ENCODE assay signal across 22 cellular contexts in the genomic region with DNA sequence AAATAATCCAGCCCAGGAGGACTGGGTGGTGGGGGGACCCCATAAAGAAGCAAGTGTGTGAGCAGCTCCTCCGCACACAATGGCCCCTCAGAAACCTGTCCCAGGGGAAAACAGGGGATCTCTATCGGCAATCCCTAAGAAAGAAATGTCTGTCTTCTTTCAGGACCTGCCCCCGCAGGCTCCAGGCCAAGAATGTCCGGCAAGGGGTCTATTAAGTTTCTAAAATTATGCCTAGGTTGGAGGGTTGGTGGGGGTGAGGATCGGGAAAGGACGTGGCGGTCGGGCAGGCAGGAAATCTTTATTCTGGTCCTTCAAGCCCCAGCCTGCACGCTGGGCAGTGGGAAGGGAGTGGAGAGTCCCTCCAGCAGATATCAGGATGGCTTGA. TPM values are rescaled to one million over a fixed set of nuclear protein-coding genes. Genes with fewer than 3 reads are reported as not detected.
DNase-seq lines count a peak whose midpoint lies in the region; ATAC-seq and TF ChIP-seq lines count a peak whose summit lies in the region.
"Had no signal": no experiment of that assay in that cellular context is flagged by ENCODE, and none has a peak within 500 bp of the region (broad histone marks: within the 10 kb centered on the region; RNA-seq: fewer than 3 reads in every experiment).

No MANE protein-coding gene starts in this region.

- no peaks in the 10 kb centered on the region for H3K79me2 ChIP-seq in neural progenitor cell (ENCODE audit: low read depth)

- H3K4me2 ChIP-seq in neural progenitor cell, result peak overlapping the region; percentile 19
- H3K4me2 ChIP-seq: smooth muscle cell had no signal

- no peaks in the 10 kb centered on the region for H4K20me1 ChIP-seq in neural progenitor cell (ENCODE audit: low read depth)

- no peaks in the 10 kb centered on the region for H3K27me3 Mint-ChIP-seq in activated naive CD4-positive, alpha-beta T cell treated with anti-CD3 and anti-CD28 coated beads, Interleukin-2, amount 50 U/mL, for 24 hours
- H3K27me3 Mint-ChIP-seq in glutamatergic neuron (ENCODE audit: unreplicated experiment) (peaks cover 10% of the 10 kb centered on the region), neural progenitor cell (ENCODE audit: insufficient read depth, low read depth) (peaks cover 24% of the 10 kb centered on the region)
- peaks cover 9% of the 10 kb centered on the region for H3K27me3 Mint-ChIP-seq in activated CD4-positive, alpha-beta T cell treated with anti-CD3 and anti-CD28 coated beads, Interleukin-2, amount 10 ng/mL, durations not matched to agents 24 days and 14 days
- H3K27me3 Mint-ChIP-seq: activated T-helper 17 cell treated with anti-CD3 and anti-CD28 coated beads, Interleukin-2, amount 50 U/mL, for 72 hours; natural killer cell treated with Interleukin-12 subunit alpha and Interleukin-12 subunit beta and Interleukin-15 and Interleukin-18, amount 100 ng/mL, for 72 hours had no signal

- H3K9me3 Mint-ChIP-seq in activated naive CD4-positive, alpha-beta T cell treated with anti-CD3 and anti-CD28 coated beads, Interleukin-2, amount 50 U/mL, for 24 hours, result no peaks in the 10 kb centered on the region
- H3K9me3 Mint-ChIP-seq in glutamatergic neuron (ENCODE audit: unreplicated experiment), result peaks cover 9% of the 10 kb centered on the region
- H3K9me3 Mint-ChIP-seq in neural progenitor cell, result no peaks in the 10 kb centered on the region
- H3K9me3 Mint-ChIP-seq in activated CD4-positive, alpha-beta T cell treated with anti-CD3 and anti-CD28 coated beads, Interleukin-2, amount 10 ng/mL, durations not matched to agents 24 days and 14 days, result no peaks in the 10 kb centered on the region
- H3K9me3 Mint-ChIP-seq: activated T-helper 17 cell treated with anti-CD3 and anti-CD28 coated beads, Interleukin-2, amount 50 U/mL, for 72 hours; natural killer cell treated with Interleukin-12 subunit alpha and Interleukin-12 subunit beta and Interleukin-15 and Interleukin-18, amount 100 ng/mL, for 72 hours; T-helper 1 cell treated with Interleukin-12 subunit alpha and Interleukin-12 subunit beta and Interleukin-4 antibody, amounts not matched to agents 30 μg/mL and 1 μg/mL, for 36 hours had no signal

- H3K4me1 ChIP-seq in neural progenitor cell, result peaks cover 18% of the 10 kb centered on the region
- H3K4me1 ChIP-seq: BE2C had no signal

- ATAC-seq in GM21737 (IDR thresholded peaks at IDR 0.05; ENCODE audit: unreplicated experiment), result no peak
- ATAC-seq: activated CD8-positive, alpha-beta memory T cell treated with anti-CD3 and anti-CD28 coated beads, Interleukin-2, amount 10 ng/mL, durations not matched to agents 7 days and 5 days; activated T-helper 17 cell treated with anti-CD3 and anti-CD28 coated beads, Interleukin-2, amount 50 U/mL, for 72 hours; natural killer cell treated with Interleukin-12 subunit alpha and Interleukin-12 subunit beta and Interleukin-15 and Interleukin-18, amount 100 ng/mL, for 72 hours; Panc1 had no signal

- peaks cover 6% of the 10 kb centered on the region for H3F3A ChIP-seq in neural progenitor cell (ENCODE audit: low read depth)

- H3K27me3 ChIP-seq in neural progenitor cell, result no peaks in the 10 kb centered on the region
- H3K27me3 ChIP-seq: BE2C, SJSA1 had no signal

- H3K9ac ChIP-seq in neural progenitor cell, result no peak overlapping the region

- no peaks in the 10 kb centered on the region for H3K36me3 ChIP-seq in neural progenitor cell
- H3K36me3 ChIP-seq: BE2C, SJSA1 had no signal

- no peak overlapping the region for H3K4me3 ChIP-seq in neural progenitor cell
- H3K4me3 ChIP-seq: coronary artery, SJSA1, smooth muscle cell had no signal

- no peak for DNase-seq in activated naive CD4-positive, alpha-beta T cell treated with Interleukin-2 at 50 U/mL for 16 hours
- no peak for DNase-seq in glutamatergic neuron
- no peak for DNase-seq in neural progenitor cell (ENCODE audit: low spot score)
- no peak for DNase-seq in dermis blood vessel endothelial cell
- no peak for DNase-seq in ureter (ENCODE audit: low spot score)
- no peak for DNase-seq in activated CD4-positive, alpha-beta T cell treated with anti-CD3 and anti-CD28 coated beads, Interleukin-2, amount 10 ng/mL, durations not matched to agents 24 days and 14 days
- DNase-seq: activated CD8-positive, alpha-beta memory T cell treated with anti-CD3 and anti-CD28 coated beads, Interleukin-2, amount 10 ng/mL, durations not matched to agents 7 days and 5 days; BE2C; IMR-90; NCI-H1417; NCI-H510A; stimulated activated CD4-positive, alpha-beta T cell treated with anti-CD3 and anti-CD28 coated beads, Interleukin-2, amount 100 ng/mL, for 48 hours; stimulated activated naive CD4-positive, alpha-beta T cell treated with Interleukin-2 at 50 U/mL for 16 hours had no signal

- peak overlapping the region; percentile 60 for H2AFZ ChIP-seq in neural progenitor cell (replicated peaks)

- H3K27ac Mint-ChIP-seq in activated naive CD4-positive, alpha-beta T cell treated with anti-CD3 and anti-CD28 coated beads, Interleukin-2, amount 50 U/mL, for 24 hours, result peak overlapping the region; percentile 59
- peak overlapping the region; percentile 81 for H3K27ac Mint-ChIP-seq in glutamatergic neuron (ENCODE audit: unreplicated experiment)
- H3K27ac Mint-ChIP-seq in neural progenitor cell, result peak overlapping the region; percentile 90
- no peak overlapping the region for H3K27ac Mint-ChIP-seq in activated CD4-positive, alpha-beta T cell treated with anti-CD3 and anti-CD28 coated beads, Interleukin-2, amount 10 ng/mL, durations not matched to agents 24 days and 14 days
- H3K27ac Mint-ChIP-seq: activated CD8-positive, alpha-beta memory T cell treated with anti-CD3 and anti-CD28 coated beads, Interleukin-2, amount 10 ng/mL, durations not matched to agents 7 days and 5 days; activated T-helper 17 cell treated with anti-CD3 and anti-CD28 coated beads, Interleukin-2, amount 50 U/mL, for 72 hours; natural killer cell treated with Interleukin-12 subunit alpha and Interleukin-12 subunit beta and Interleukin-15 and Interleukin-18, amount 100 ng/mL, for 72 hours; T-helper 1 cell treated with Interleukin-12 subunit alpha and Interleukin-12 subunit beta and Interleukin-4 antibody, amounts not matched to agents 30 μg/mL and 1 μg/mL, for 36 hours had no signal

- H3K4me3 Mint-ChIP-seq in activated naive CD4-positive, alpha-beta T cell treated with anti-CD3 and anti-CD28 coated beads, Interleukin-2, amount 50 U/mL, for 24 hours, result no peak overlapping the region
- H3K4me3 Mint-ChIP-seq in glutamatergic neuron (ENCODE audit: unreplicated experiment) (no peak overlapping the region), neural progenitor cell (no peak overlapping the region)
- no peak overlapping the region for H3K4me3 Mint-ChIP-seq in activated CD4-positive, alpha-beta T cell treated with anti-CD3 and anti-CD28 coated beads, Interleukin-2, amount 10 ng/mL, durations not matched to agents 24 days and 14 days
- H3K4me3 Mint-ChIP-seq: activated CD8-positive, alpha-beta memory T cell treated with anti-CD3 and anti-CD28 coated beads, Interleukin-2, amount 10 ng/mL, durations not matched to agents 7 days and 5 days; activated T-helper 17 cell treated with anti-CD3 and anti-CD28 coated beads, Interleukin-2, amount 50 U/mL, for 72 hours; natural killer cell treated with Interleukin-12 subunit alpha and Interleukin-12 subunit beta and Interleukin-15 and Interleukin-18, amount 100 ng/mL, for 72 hours; T-helper 1 cell treated with Interleukin-12 subunit alpha and Interleukin-12 subunit beta and Interleukin-4 antibody, amounts not matched to agents 30 μg/mL and 1 μg/mL, for 36 hours had no signal

- no peaks in the 10 kb centered on the region for H3K36me3 Mint-ChIP-seq in activated naive CD4-positive, alpha-beta T cell treated with anti-CD3 and anti-CD28 coated beads, Interleukin-2, amount 50 U/mL, for 24 hours
- no peaks in the 10 kb centered on the region for H3K36me3 Mint-ChIP-seq in glutamatergic neuron (ENCODE audit: unreplicated experiment)
- H3K36me3 Mint-ChIP-seq in neural progenitor cell, result no peaks in the 10 kb centered on the region
- no peaks in the 10 kb centered on the region for H3K36me3 Mint-ChIP-seq in activated CD4-positive, alpha-beta T cell treated with anti-CD3 and anti-CD28 coated beads, Interleukin-2, amount 10 ng/mL, durations not matched to agents 24 days and 14 days (ENCODE audit: low read depth)
- H3K36me3 Mint-ChIP-seq: activated CD8-positive, alpha-beta memory T cell treated with anti-CD3 and anti-CD28 coated beads, Interleukin-2, amount 10 ng/mL, durations not matched to agents 7 days and 5 days; natural killer cell treated with Interleukin-12 subunit alpha and Interleukin-12 subunit beta and Interleukin-15 and Interleukin-18, amount 100 ng/mL, for 72 hours had no signal

- no peak overlapping the region for H3K27ac ChIP-seq in neural progenitor cell
- H3K27ac ChIP-seq: coronary artery had no signal

- H3K9me3 ChIP-seq in neural progenitor cell (ENCODE audit: low read depth), result no peaks in the 10 kb centered on the region
- H3K9me3 ChIP-seq: BE2C, SJSA1 had no signal

- H3K4me1 Mint-ChIP-seq in activated naive CD4-positive, alpha-beta T cell treated with anti-CD3 and anti-CD28 coated beads, Interleukin-2, amount 50 U/mL, for 24 hours, result peaks cover 41% of the 10 kb centered on the region
- peaks cover 29% of the 10 kb centered on the region for H3K4me1 Mint-ChIP-seq in glutamatergic neuron (ENCODE audit: low read depth, unreplicated experiment)
- H3K4me1 Mint-ChIP-seq in neural progenitor cell, result peaks cover 27% of the 10 kb centered on the region
- peaks cover 3% of the 10 kb centered on the region for H3K4me1 Mint-ChIP-seq in activated CD4-positive, alpha-beta T cell treated with anti-CD3 and anti-CD28 coated beads, Interleukin-2, amount 10 ng/mL, durations not matched to agents 24 days and 14 days

- intact Hi-C loops in activated CD4-positive, alpha-beta T cell treated with anti-CD3 and anti-CD28 coated beads, Interleukin-2, amount 10 ng/mL, durations not matched to agents 24 days and 14 days (cut with micrococcal nuclease), result no loop called here

- TF ChIP-seq CTCF in glutamatergic neuron (IDR thresholded peaks at IDR 0.05; ENCODE audit: partially characterized antibody, unreplicated experiment), result no peak
- no peak for TF ChIP-seq CTCF in neural progenitor cell (IDR thresholded peaks at IDR 0.05)

RNA-seq across cellular contexts. Expression of a gene that starts 23.4 kb away (rescaled TPM):
- total RNA-seq in glutamatergic neuron (ENCODE audit: unreplicated experiment) (29.2 TPM), neural progenitor cell (ENCODE audit: low replicate concordance) (42.5 and 50.0 TPM in 2 replicates), dermis blood vessel endothelial cell (3.6 and 5.6 TPM in 2 replicates), ureter (160 TPM)
- total RNA-seq in activated CD4-positive, alpha-beta T cell treated with anti-CD3 and anti-CD28 coated beads, Interleukin-2, amount 10 ng/mL, durations not matched to agents 24 days and 14 days, result 163 and 170 TPM in 2 replicates

RNA-seq across cellular contexts. Expression of a gene that starts 58.1 kb away (rescaled TPM):
- total RNA-seq in glutamatergic neuron (ENCODE audit: unreplicated experiment), result 491 TPM
- total RNA-seq in neural progenitor cell (ENCODE audit: low replicate concordance), result 48.7 and 84.2 TPM in 2 replicates
- total RNA-seq in dermis blood vessel endothelial cell, result 34.4 and 56.7 TPM in 2 replicates
- 23.6 TPM for total RNA-seq in ureter
- 8.3 and 9.1 TPM in 2 replicates for total RNA-seq in activated CD4-positive, alpha-beta T cell treated with anti-CD3 and anti-CD28 coated beads, Interleukin-2, amount 10 ng/mL, durations not matched to agents 24 days and 14 days
